ENCODE assay signal across 14 cellular contexts in genomic region chr5:34563951-34564705, GRCh38.
DNase-seq lines count a peak whose midpoint lies in the region; ATAC-seq and TF ChIP-seq lines count a peak whose summit lies in the region.
"Had no signal": no experiment of that assay in that cellular context is flagged by ENCODE, and none has a peak within 500 bp of the region (broad histone marks: within the 10 kb centered on the region; RNA-seq: fewer than 3 reads in every experiment).

No MANE protein-coding gene starts in this region.

- H4K8ac ChIP-seq in IMR-90 (ENCODE audit: low read depth in 2 of 2, low read length in 2 of 2): peak overlapping the region; percentile 39 to 61; a peak in 2 of 4 replicates

- H2AFZ ChIP-seq in IMR-90 (replicated peaks; ENCODE audit: low read length, poor library complexity): peak overlapping the region; percentile 86

- TF ChIP-seq POLR2A in IMR-90 (IDR thresholded peaks at IDR 0.05; ENCODE audit: low read depth, low read length) (no peak), testis (IDR thresholded peaks at IDR 0.05) (no peak)

- peak overlapping the region; percentile 79 for H2AK9ac ChIP-seq in IMR-90 (replicated peaks; ENCODE audit: low read depth, low read length, poor library complexity)

- H3K4me3 Mint-ChIP-seq in chondrocyte (ENCODE audit: unreplicated experiment) (no peak overlapping the region), natural killer cell (no peak overlapping the region)

- peak overlapping the region; percentile 97; the same call in 2 of the 3 replicates for H2BK15ac ChIP-seq in IMR-90 (ENCODE audit: low read depth, low read length)

- peak overlapping the region; percentile 65 for H4K91ac ChIP-seq in IMR-90 (ENCODE audit: insufficient read depth, low read depth, low read length)

- CTCF ChIA-PET in IMR-90 (lab: Yijun Ruan, JAX): no interaction called here
- CTCF ChIA-PET in HEK293T (lab: Yijun Ruan, JAX): no interaction called here

- peak overlapping the region; percentile 83 for H3K4ac ChIP-seq in IMR-90 (ENCODE audit: low read depth, low read length)

- H3K4me1 Mint-ChIP-seq in chondrocyte (ENCODE audit: low read depth): peaks cover 14% of the 10 kb centered on the region
- H3K4me1 Mint-ChIP-seq in natural killer cell: no peaks in the 10 kb centered on the region

- H3K4me1 ChIP-seq in IMR-90 (ENCODE audit: control insufficient read depth, insufficient read depth, low read length) (peaks cover 9% of the 10 kb centered on the region), testis (peaks cover 13% of the 10 kb centered on the region)
- no peaks in the 10 kb centered on the region for H3K4me1 ChIP-seq in effector memory CD4-positive, alpha-beta T cell (ENCODE audit: control insufficient read depth, insufficient read depth, low read length, poor library complexity, severe bottlenecking)
- H3K4me1 ChIP-seq: SJSA1 had no signal

- TF ChIP-seq CTCF in IMR-90 (conservative IDR thresholded peaks at IDR 0.05; ENCODE audit: low read depth, low read length) (no peak), chondrocyte (IDR thresholded peaks at IDR 0.05) (no peak), kidney epithelial cell (IDR thresholded peaks at IDR 0.05; ENCODE audit: insufficient read depth, low read length, poor library complexity, severe bottlenecking) (no peak), testis (IDR thresholded peaks at IDR 0.05) (no peak), natural killer cell (IDR thresholded peaks at IDR 0.05) (no peak)

- H3K9me3 ChIP-seq in IMR-90 (ENCODE audit: control insufficient read depth, insufficient read depth, low read length): no peaks in the 10 kb centered on the region
- H3K9me3 ChIP-seq in testis: no peaks in the 10 kb centered on the region
- H3K9me3 ChIP-seq in effector memory CD4-positive, alpha-beta T cell (ENCODE audit: control insufficient read depth, low read length): no peaks in the 10 kb centered on the region
- H3K9me3 ChIP-seq: SJSA1 had no signal

- H3K4me3 ChIP-seq in IMR-90 (ENCODE audit: insufficient read depth, low read depth, low read length) (no peak overlapping the region), kidney epithelial cell (ENCODE audit: low read depth, low read length) (no peak overlapping the region), testis (peak overlapping the region in 1 of 2 donors; percentile 29)
- no peak overlapping the region for H3K4me3 ChIP-seq in effector memory CD4-positive, alpha-beta T cell (ENCODE audit: insufficient read depth, low read depth, low read length, poor library complexity, severe bottlenecking)
- H3K4me3 ChIP-seq: SJSA1 had no signal

- no peaks in the 10 kb centered on the region for H4K20me1 ChIP-seq in IMR-90 (ENCODE audit: insufficient read depth, low read length)

- H3K79me1 ChIP-seq in IMR-90 (ENCODE audit: low read depth in 1 of 2, low read length in 2 of 2): no peaks in the 10 kb centered on the region; a peak in 1 of 4 replicates

- H3K9ac ChIP-seq in IMR-90 (ENCODE audit: low read depth, low read length): no peak overlapping the region
- H3K9ac ChIP-seq: KMS-11 had no signal

- H2BK5ac ChIP-seq in IMR-90 (ENCODE audit: low read depth, low read length, poor library complexity, severe bottlenecking): peak overlapping the region; percentile 31

- BruUV-seq in IMR-90 (replicated peaks; lab: Mats Ljungman, UMichigan): no TSS peak

- H3K27me3 ChIP-seq in IMR-90 (ENCODE audit: control insufficient read depth, insufficient read depth, low read length): no peaks in the 10 kb centered on the region
- H3K27me3 ChIP-seq in kidney epithelial cell (ENCODE audit: control insufficient read depth, insufficient read depth, low read length): no peaks in the 10 kb centered on the region
- no peaks in the 10 kb centered on the region for H3K27me3 ChIP-seq in testis
- H3K27me3 ChIP-seq in effector memory CD4-positive, alpha-beta T cell (replicated peaks; ENCODE audit: control insufficient read depth, insufficient read depth, low read length, poor library complexity, severe bottlenecking): no peaks in the 10 kb centered on the region
- H3K27me3 ChIP-seq: SJSA1 had no signal

- H2AK5ac ChIP-seq in IMR-90 (ENCODE audit: low read depth, low read length): peak overlapping the region; percentile 88

- H3K9me3 Mint-ChIP-seq in chondrocyte (ENCODE audit: low read depth) (no peaks in the 10 kb centered on the region), natural killer cell (no peaks in the 10 kb centered on the region)

- no peak overlapping the region for H3K56ac ChIP-seq in IMR-90 (ENCODE audit: extremely low read depth, insufficient read depth, low read length)

- intact Hi-C loops in IMR-90 (cut with micrococcal nuclease) (no loop called here), testis (cut with DNase I; ENCODE audit: low total_unique reads) (no loop called here), natural killer cell (cut with micrococcal nuclease) (no loop called here)

- peak overlapping the region; percentile 61 for H3K27ac Mint-ChIP-seq in chondrocyte (ENCODE audit: unreplicated experiment)
- no peak overlapping the region for H3K27ac Mint-ChIP-seq in natural killer cell

- peaks cover 11% of the 10 kb centered on the region for H3K9me1 ChIP-seq in IMR-90 (ENCODE audit: insufficient read depth, low read length)

- H3K36me3 Mint-ChIP-seq in chondrocyte (ENCODE audit: low read depth): no peaks in the 10 kb centered on the region
- no peaks in the 10 kb centered on the region for H3K36me3 Mint-ChIP-seq in natural killer cell

- DNase-seq in IMR-90: peak; percentile 75
- DNase-seq in chondrocyte (ENCODE audit: low spot score): no peak
- DNase-seq in kidney epithelial cell (ENCODE audit: low read depth): peak; percentile 56
- peak; percentile 33 for DNase-seq in testis
- DNase-seq in RPMI8226: no peak
- DNase-seq in natural killer cell: no peak
- DNase-seq in effector memory CD4-positive, alpha-beta T cell: no peak
- DNase-seq in HEK293T (ENCODE audit: extremely low spot score): no peak
- DNase-seq: activated CD4-positive, alpha-beta T cell treated with anti-CD3 and anti-CD28 coated beads for 4 hours; DMS 273 treated with DMSO at 0.1 percent for 48 hours; effector CD4-positive, alpha-beta T cell; posterior cingulate gyrus had no signal

- peak overlapping the region; percentile 4; the same call in 1 of the 2 replicates for H4K5ac ChIP-seq in IMR-90 (ENCODE audit: low read depth, low read length)

- no peak overlapping the region for H3K27ac ChIP-seq in IMR-90 (ENCODE audit: insufficient read depth, low read length)
- H3K27ac ChIP-seq in testis: peak overlapping the region in 1 of 2 donors; percentile 71
- no peak overlapping the region for H3K27ac ChIP-seq in effector memory CD4-positive, alpha-beta T cell (ENCODE audit: insufficient read depth, low read length, poor library complexity, severe bottlenecking)
- H3K27ac ChIP-seq: KMS-11, SJSA1 had no signal

- POLR2A ChIA-PET in IMR-90 (lab: Charles Lee; ENCODE audit: unreplicated experiment): no interaction called here
- POLR2A ChIA-PET in HEK293T (lab: Yijun Ruan, JAX): no interaction called here

- H3K27me3 Mint-ChIP-seq in chondrocyte (ENCODE audit: low read depth): no peaks in the 10 kb centered on the region
- peaks cover 0 to 6% of the 10 kb centered on the region in 2 donors for H3K27me3 Mint-ChIP-seq in natural killer cell (ENCODE audit: low read depth in 2 of 2)

- 0 out of 2 replicates have a peak overlapping the region, but pooled peaks have one; percentile 23 for H3K4me2 ChIP-seq in IMR-90 (ENCODE audit: low read depth, low read length)
- H3K4me2 ChIP-seq: KMS-11 had no signal

- dilution Hi-C loops in IMR-90 (cut with HindIII; ENCODE audit: low sequenced_read_pairs, unreplicated experiment): no loop called here

- peak overlapping the region; percentile 70 for H3K14ac ChIP-seq in IMR-90 (replicated peaks; ENCODE audit: low read depth, low read length)

- WGBS in IMR-90 (ENCODE audit: extremely low coverage in 2 of 2, insufficient read length in 1 of 2), 2 experiments: 81% methylated on average over 5 of the region's 21 CpGs; no CpG with 5 or more reads in 1 of the 2 experiments
- 6 to 19% methylated on average over 12 to 21 of the region's 21 CpGs for WGBS in testis, 2 donors

- TF ChIP-seq RAD21 in IMR-90 (IDR thresholded peaks at IDR 0.05; ENCODE audit: low read length): no peak

- in situ Hi-C loops in IMR-90 (cut with MboI; ENCODE audit: low sequenced_read_pairs): no loop called here

- no peaks in the 10 kb centered on the region for H3K36me3 ChIP-seq in IMR-90 (ENCODE audit: control insufficient read depth, insufficient read depth, low read length)
- H3K36me3 ChIP-seq in kidney epithelial cell (ENCODE audit: control insufficient read depth, insufficient read depth, low read length): no peaks in the 10 kb centered on the region
- H3K36me3 ChIP-seq in testis (ENCODE audit: low read depth, missing control alignments): no peaks in the 10 kb centered on the region
- no peaks in the 10 kb centered on the region for H3K36me3 ChIP-seq in effector memory CD4-positive, alpha-beta T cell (ENCODE audit: control insufficient read depth, insufficient read depth, low read length)
- H3K36me3 ChIP-seq: SJSA1 had no signal

- ATAC-seq in IMR-90 (ENCODE audit: low read depth) (peak; percentile 67), natural killer cell (no peak)

- H3K18ac ChIP-seq in IMR-90 (ENCODE audit: low read depth, low read length): peak overlapping the region; percentile 9; the same call in 1 of the 2 replicates

- peak overlapping the region; percentile 96 for H2BK120ac ChIP-seq in IMR-90 (ENCODE audit: low read depth, low read length)

- peak overlapping the region; percentile 75; the same call in 1 of the 2 replicates for H2BK20ac ChIP-seq in IMR-90 (ENCODE audit: low read depth, low read length)

- peak overlapping the region; percentile 82 for H3K23ac ChIP-seq in IMR-90 (ENCODE audit: low read depth, low read length)

TF ChIP-seq in IMR-90, 13 proteins besides CTCF, POLR2A, EP300 and RAD21 (continues in another document):
- TF ChIP-seq NFE2L2 (IDR thresholded peaks at IDR 0.05; ENCODE audit: low read depth, low read length): no peak
- no peak for TF ChIP-seq RFX5 (IDR thresholded peaks at IDR 0.05; ENCODE audit: low read depth, low read length)
- TF ChIP-seq RCOR1 (IDR thresholded peaks at IDR 0.05; ENCODE audit: insufficient replicate concordance, low read length): no peak
- no peak for TF ChIP-seq CEBPB (IDR thresholded peaks at IDR 0.05; ENCODE audit: low read depth, low read length)
- TF ChIP-seq BHLHE40 (IDR thresholded peaks at IDR 0.05; ENCODE audit: low read depth, low read length): no peak

TF ChIP-seq in HEK293T, 16 proteins besides CTCF, POLR2A, EP300 and RAD21 (continues in another document):
- no peak for TF ChIP-seq SP1 (IDR thresholded peaks at IDR 0.05)
- no peak for TF ChIP-seq HDGF (IDR thresholded peaks at IDR 0.05; ENCODE audit: borderline replicate concordance)
- TF ChIP-seq ZNF384 (IDR thresholded peaks at IDR 0.05): no peak
- no peak for TF ChIP-seq SUZ12 (IDR thresholded peaks at IDR 0.05)
- TF ChIP-seq FOXK2 (IDR thresholded peaks at IDR 0.05): no peak

Comparison
In these comparisons a context has a peak if more than half of its experiments do, and no peak if none do; other contexts are left out.
1. DNase-seq: peak in IMR-90 (single experiment), kidney epithelial cell (single experiment) and testis (single experiment); none in chondrocyte (single experiment), RPMI8226 (single experiment), natural killer cell (single experiment), effector memory CD4-positive, alpha-beta T cell (0 of 3) and HEK293T (single experiment).